In genomic region chr2:33134086-33134763, GRCh38 we compare ENCODE assay signal across 1 cellular context.
TF ChIP-seq lines count a peak whose summit lies in the region.

No MANE protein-coding gene starts in this region.

TF ChIP-seq in liver, 16 proteins besides CTCF, POLR2A, EP300 and RAD21 (continued from another document):
- TF ChIP-seq HNF4G (IDR thresholded peaks at IDR 0.05): no peak
- no peak for TF ChIP-seq EGR1 (IDR thresholded peaks at IDR 0.05; ENCODE audit: low read depth in 2 of 2)
- peak in 1 of 2 donors; percentile 65 for TF ChIP-seq RXRA (IDR thresholded peaks at IDR 0.05)
- TF ChIP-seq NR2F2 (IDR thresholded peaks at IDR 0.05): no peak
- no peak for TF ChIP-seq FOXA2 (IDR thresholded peaks at IDR 0.05)
- no peak for TF ChIP-seq SP1 (IDR thresholded peaks at IDR 0.05)
